In the genomic region with DNA sequence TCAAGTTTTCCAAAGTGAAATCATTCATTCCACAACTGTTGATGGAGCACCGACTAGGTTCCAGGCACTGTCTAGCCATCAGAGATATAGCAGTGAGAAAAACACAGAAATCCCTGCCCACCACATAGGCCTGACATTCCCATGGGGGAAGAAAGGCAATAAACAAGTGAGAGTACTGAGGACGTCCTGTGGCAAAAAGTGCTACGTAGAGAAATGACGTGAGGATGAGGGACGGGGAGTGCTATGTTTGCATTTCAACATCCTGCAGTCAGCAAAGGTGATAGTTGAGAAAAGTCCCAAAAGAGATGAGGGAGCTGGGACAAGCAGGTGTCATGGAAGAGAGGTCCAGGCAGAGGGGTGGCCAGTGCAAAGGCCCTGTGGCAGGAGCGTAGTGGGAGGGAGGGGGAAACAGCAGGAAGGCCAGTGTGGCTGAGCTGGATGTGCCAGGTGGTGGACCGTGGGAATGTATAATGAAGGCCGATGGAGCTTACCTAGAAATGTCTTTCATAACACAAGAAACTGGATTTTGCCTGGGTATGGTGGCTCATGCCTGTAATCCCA, we compare ENCODE assay signal across 1 cellular context.
TF ChIP-seq lines count a peak whose summit lies in the region.

No MANE protein-coding gene starts in this region.

TF ChIP-seq in liver, 16 proteins besides CTCF, POLR2A, EP300 and RAD21 (continued from another document):
- TF ChIP-seq, protein P1, sequence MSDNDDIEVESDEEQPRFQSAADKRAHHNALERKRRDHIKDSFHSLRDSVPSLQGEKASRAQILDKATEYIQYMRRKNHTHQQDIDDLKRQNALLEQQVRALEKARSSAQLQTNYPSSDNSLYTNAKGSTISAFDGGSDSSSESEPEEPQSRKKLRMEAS (IDR thresholded peaks at IDR 0.05), result no peak
- TF ChIP-seq YY1 (IDR thresholded peaks at IDR 0.05) (peak; percentile 25), RXRA (IDR thresholded peaks at IDR 0.05) (peak; percentile 37 to 61), NR2F2 (IDR thresholded peaks at IDR 0.05) (no peak), ZBTB33 (IDR thresholded peaks at IDR 0.05) (no peak), TAF1 (conservative IDR thresholded peaks at IDR 0.05) (no peak), SP1 (IDR thresholded peaks at IDR 0.05) (peak; percentile 45), EGR1 (IDR thresholded peaks at IDR 0.05; ENCODE audit: low read depth in 2 of 2) (no peak), FOXA1 (IDR thresholded peaks at IDR 0.05) (no peak), FOXA2 (IDR thresholded peaks at IDR 0.05) (peak; percentile 25), JUND (IDR thresholded peaks at IDR 0.05) (no peak), HNF4G (IDR thresholded peaks at IDR 0.05) (no peak)
